Comparison of ENCODE assay signal across 24 cellular contexts in genomic region chr15:95919460-95919859, GRCh38.
"Had no signal": no experiment of that assay in that cellular context is flagged by ENCODE, and none has a peak within 500 bp of the region (broad histone marks: within the 10 kb centered on the region; RNA-seq: fewer than 3 reads in every experiment).

No MANE protein-coding gene starts in this region.

- H3K4me3 ChIP-seq: esophagus muscularis mucosa, gastroesophageal sphincter, right lobe of liver, skin epidermis, testis, transverse colon had no signal

- ATAC-seq: activated CD8-positive, alpha-beta T cell treated with anti-CD3 and anti-CD28 coated beads for 36 hours; activated naive CD4-positive, alpha-beta T cell treated with anti-CD3 and anti-CD28 coated beads, Interleukin-2, amount 50 U/mL, for 72 hours; activated T-cell treated with anti-CD3 and anti-CD28 coated beads, Interleukin-2, amount 50 U/mL, for 4 hours; activated T-helper 17 cell treated with anti-CD3 and anti-CD28 coated beads, Interleukin-2, amount 50 U/mL, for 72 hours; gastroesophageal sphincter; right lobe of liver; stimulated activated naive CD8-positive, alpha-beta T cell treated with anti-CD3 and anti-CD28 coated beads, Interleukin-15, Interleukin-2, amounts not matched to agents 100 U/mL and 50 U/mL, for 24 hours had no signal

- H3K36me3 ChIP-seq: esophagus muscularis mucosa, gastroesophageal sphincter, neutrophil, right lobe of liver, transverse colon had no signal

- H3K27me3 ChIP-seq: esophagus muscularis mucosa, gastroesophageal sphincter, neutrophil, right lobe of liver, testis, transverse colon had no signal

- DNase-seq: activated B cell treated with CpG ODN at 0.5 μM for 24 hours; activated CD4-positive, alpha-beta T cell treated with anti-CD3 and anti-CD28 coated beads, Interleukin-2, amount 50 U/mL, for 1 hour; activated CD8-positive, alpha-beta T cell treated with anti-CD3 and anti-CD28 coated beads for 36 hours; activated T-cell treated with anti-CD3 and anti-CD28 coated beads, Interleukin-2, amount 50 U/mL, for 4 hours; anterior cingulate cortex; cortex of kidney; endodermal cell; hippocampal formation; naive B cell; nephron progenitor cell; right lobe of liver; stimulated activated CD4-positive, alpha-beta T cell treated with anti-CD3 and anti-CD28 coated beads, Interleukin-12 subunit alpha, Interleukin-12 subunit beta, amount 100 ng/mL, for 4 hours; stimulated activated CD4-positive, alpha-beta T cell treated with anti-CD3 and anti-CD28 coated beads, Interleukin-4, amount 100 ng/mL, for 1 hour; stimulated activated naive CD8-positive, alpha-beta T cell treated with anti-CD3 and anti-CD28 coated beads, Interleukin-15, Interleukin-2, amounts not matched to agents 100 U/mL and 50 U/mL, for 24 hours; SW 1271; T-helper 9 cell; testis; transverse colon had no signal
